ENCODE assay signal across 2 cellular contexts in the genomic region with DNA sequence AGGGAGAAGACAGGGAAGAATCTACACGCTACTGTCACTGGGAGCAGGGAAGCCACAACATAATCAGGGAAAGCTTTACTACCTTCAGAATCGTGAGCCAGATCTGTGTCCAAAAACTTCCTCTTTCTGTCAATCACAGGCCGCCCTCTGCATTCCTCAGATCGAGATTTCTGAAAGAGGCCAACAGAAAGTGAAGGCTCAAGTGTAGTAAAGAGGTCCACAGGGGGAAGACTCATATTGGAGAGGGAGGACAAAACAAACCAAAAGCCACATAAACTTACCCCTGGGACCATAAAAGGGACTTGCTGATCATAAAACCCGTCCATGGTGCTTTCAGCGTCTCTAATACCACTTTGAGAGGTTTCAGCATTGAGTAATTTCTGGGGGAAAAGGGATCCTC.
TF ChIP-seq lines count a peak whose summit lies in the region.

No MANE protein-coding gene starts in this region.

TF ChIP-seq in A549, 52 proteins besides CTCF, POLR2A, EP300 and RAD21:
- no peak for TF ChIP-seq GATA3 (IDR thresholded peaks at IDR 0.05; ENCODE audit: borderline replicate concordance)
- TF ChIP-seq, protein P1, sequence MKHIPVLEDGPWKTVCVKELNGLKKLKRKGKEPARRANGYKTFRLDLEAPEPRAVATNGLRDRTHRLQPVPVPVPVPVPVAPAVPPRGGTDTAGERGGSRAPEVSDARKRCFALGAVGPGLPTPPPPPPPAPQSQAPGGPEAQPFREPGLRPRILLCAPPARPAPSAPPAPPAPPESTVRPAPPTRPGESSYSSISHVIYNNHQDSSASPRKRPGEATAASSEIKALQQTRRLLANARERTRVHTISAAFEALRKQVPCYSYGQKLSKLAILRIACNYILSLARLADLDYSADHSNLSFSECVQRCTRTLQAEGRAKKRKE (CRISPR knock-in tag; IDR thresholded peaks at IDR 0.05; ENCODE audit: low read depth) = no peak
- TF ChIP-seq HOXA7 (CRISPR knock-in tag; IDR thresholded peaks at IDR 0.05) = no peak
- no peak for TF ChIP-seq NFE2L2 (conservative IDR thresholded peaks at IDR 0.05; ENCODE audit: low read length)
- no peak for TF ChIP-seq MAZ (IDR thresholded peaks at IDR 0.05; ENCODE audit: borderline replicate concordance, low read depth, low read length)
- TF ChIP-seq TP53 (CRISPR knock-in tag; IDR thresholded peaks at IDR 0.05) = no peak
- no peak for TF ChIP-seq HDAC2 (IDR thresholded peaks at IDR 0.05)
- TF ChIP-seq CHD4 (IDR thresholded peaks at IDR 0.05; ENCODE audit: borderline replicate concordance) = no peak
- TF ChIP-seq KDM1A (IDR thresholded peaks at IDR 0.05; ENCODE audit: low read depth) = no peak
- no peak for TF ChIP-seq SREBF2 (IDR thresholded peaks at IDR 0.05)
- no peak for TF ChIP-seq JUNB (IDR thresholded peaks at IDR 0.05)

TF ChIP-seq in HCT116, 20 proteins besides CTCF, POLR2A, EP300 and RAD21:
- TF ChIP-seq, protein P2, sequence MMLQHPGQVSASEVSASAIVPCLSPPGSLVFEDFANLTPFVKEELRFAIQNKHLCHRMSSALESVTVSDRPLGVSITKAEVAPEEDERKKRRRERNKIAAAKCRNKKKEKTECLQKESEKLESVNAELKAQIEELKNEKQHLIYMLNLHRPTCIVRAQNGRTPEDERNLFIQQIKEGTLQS (IDR thresholded peaks at IDR 0.05) = no peak
- TF ChIP-seq TCF7L2 (IDR thresholded peaks at IDR 0.05; ENCODE audit: borderline replicate concordance, extremely low read depth, insufficient read depth, insufficient read length) = no peak
- no peak for TF ChIP-seq ZNF274 (IDR thresholded peaks at IDR 0.05; ENCODE audit: low read depth, low read length)
- TF ChIP-seq SIN3A (IDR thresholded peaks at IDR 0.05; ENCODE audit: low read depth) = no peak
- TF ChIP-seq EZH2 (IDR thresholded peaks at IDR 0.05) = no peak
- TF ChIP-seq, protein P3, sequence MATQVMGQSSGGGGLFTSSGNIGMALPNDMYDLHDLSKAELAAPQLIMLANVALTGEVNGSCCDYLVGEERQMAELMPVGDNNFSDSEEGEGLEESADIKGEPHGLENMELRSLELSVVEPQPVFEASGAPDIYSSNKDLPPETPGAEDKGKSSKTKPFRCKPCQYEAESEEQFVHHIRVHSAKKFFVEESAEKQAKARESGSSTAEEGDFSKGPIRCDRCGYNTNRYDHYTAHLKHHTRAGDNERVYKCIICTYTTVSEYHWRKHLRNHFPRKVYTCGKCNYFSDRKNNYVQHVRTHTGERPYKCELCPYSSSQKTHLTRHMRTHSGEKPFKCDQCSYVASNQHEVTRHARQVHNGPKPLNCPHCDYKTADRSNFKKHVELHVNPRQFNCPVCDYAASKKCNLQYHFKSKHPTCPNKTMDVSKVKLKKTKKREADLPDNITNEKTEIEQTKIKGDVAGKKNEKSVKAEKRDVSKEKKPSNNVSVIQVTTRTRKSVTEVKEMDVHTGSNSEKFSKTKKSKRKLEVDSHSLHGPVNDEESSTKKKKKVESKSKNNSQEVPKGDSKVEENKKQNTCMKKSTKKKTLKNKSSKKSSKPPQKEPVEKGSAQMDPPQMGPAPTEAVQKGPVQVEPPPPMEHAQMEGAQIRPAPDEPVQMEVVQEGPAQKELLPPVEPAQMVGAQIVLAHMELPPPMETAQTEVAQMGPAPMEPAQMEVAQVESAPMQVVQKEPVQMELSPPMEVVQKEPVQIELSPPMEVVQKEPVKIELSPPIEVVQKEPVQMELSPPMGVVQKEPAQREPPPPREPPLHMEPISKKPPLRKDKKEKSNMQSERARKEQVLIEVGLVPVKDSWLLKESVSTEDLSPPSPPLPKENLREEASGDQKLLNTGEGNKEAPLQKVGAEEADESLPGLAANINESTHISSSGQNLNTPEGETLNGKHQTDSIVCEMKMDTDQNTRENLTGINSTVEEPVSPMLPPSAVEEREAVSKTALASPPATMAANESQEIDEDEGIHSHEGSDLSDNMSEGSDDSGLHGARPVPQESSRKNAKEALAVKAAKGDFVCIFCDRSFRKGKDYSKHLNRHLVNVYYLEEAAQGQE (IDR thresholded peaks at IDR 0.05; ENCODE audit: low read depth) = no peak
- TF ChIP-seq, protein P4, sequence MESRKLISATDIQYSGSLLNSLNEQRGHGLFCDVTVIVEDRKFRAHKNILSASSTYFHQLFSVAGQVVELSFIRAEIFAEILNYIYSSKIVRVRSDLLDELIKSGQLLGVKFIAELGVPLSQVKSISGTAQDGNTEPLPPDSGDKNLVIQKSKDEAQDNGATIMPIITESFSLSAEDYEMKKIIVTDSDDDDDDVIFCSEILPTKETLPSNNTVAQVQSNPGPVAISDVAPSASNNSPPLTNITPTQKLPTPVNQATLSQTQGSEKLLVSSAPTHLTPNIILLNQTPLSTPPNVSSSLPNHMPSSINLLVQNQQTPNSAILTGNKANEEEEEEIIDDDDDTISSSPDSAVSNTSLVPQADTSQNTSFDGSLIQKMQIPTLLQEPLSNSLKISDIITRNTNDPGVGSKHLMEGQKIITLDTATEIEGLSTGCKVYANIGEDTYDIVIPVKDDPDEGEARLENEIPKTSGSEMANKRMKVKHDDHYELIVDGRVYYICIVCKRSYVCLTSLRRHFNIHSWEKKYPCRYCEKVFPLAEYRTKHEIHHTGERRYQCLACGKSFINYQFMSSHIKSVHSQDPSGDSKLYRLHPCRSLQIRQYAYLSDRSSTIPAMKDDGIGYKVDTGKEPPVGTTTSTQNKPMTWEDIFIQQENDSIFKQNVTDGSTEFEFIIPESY (IDR thresholded peaks at IDR 0.05; ENCODE audit: extremely low read depth, insufficient replicate concordance, low read length) = no peak
- TF ChIP-seq EGR1 (IDR thresholded peaks at IDR 0.05; ENCODE audit: low read depth) = no peak
- no peak for TF ChIP-seq SP1 (IDR thresholded peaks at IDR 0.05; ENCODE audit: low read depth)
- TF ChIP-seq JUND (IDR thresholded peaks at IDR 0.05) = no peak
- TF ChIP-seq POLR2AphosphoS5 (IDR thresholded peaks at IDR 0.05; ENCODE audit: low read depth, low read length) = no peak
